In genomic region chr6:158518196-158519127, GRCh38 we compare ENCODE assay signal across 8 cellular contexts. TPM values are rescaled to one million over a fixed set of nuclear protein-coding genes. Genes with fewer than 3 reads are reported as not detected.
DNase-seq lines count a peak whose midpoint lies in the region; ATAC-seq and TF ChIP-seq lines count a peak whose summit lies in the region.

No MANE protein-coding gene starts in this region.

- ATAC-seq in psoas muscle: peak in 3 of 4 donors; percentile 70 to 84 (median 71)

- peak overlapping the region; percentile 30 for H3K9ac ChIP-seq in adipocyte (ENCODE audit: low read length)

- peak; percentile 65 for TF ChIP-seq CTCF in GM10266 (IDR thresholded peaks at IDR 0.05; ENCODE audit: control insufficient read depth, insufficient read depth, low read depth, missing control alignments)
- TF ChIP-seq CTCF in LNCaP clone FGC (IDR thresholded peaks at IDR 0.05; ENCODE audit: control insufficient read depth, extremely low read depth, insufficient read depth): peak; percentile 30
- TF ChIP-seq CTCF in left ventricle myocardium inferior (IDR thresholded peaks at IDR 0.05; ENCODE audit: borderline replicate concordance): peak; percentile 62
- TF ChIP-seq CTCF in psoas muscle (IDR thresholded peaks at IDR 0.05): peak; percentile 32

- H3K4me3 ChIP-seq in HAP-1: peak overlapping the region; percentile 13; the same call in 1 of the 2 replicates
- no peak overlapping the region for H3K4me3 ChIP-seq in LNCaP clone FGC (ENCODE audit: low read depth, low read length)
- peak overlapping the region; percentile 29 for H3K4me3 ChIP-seq in SJSA1
- H3K4me3 ChIP-seq in adipocyte (ENCODE audit: low read length): peak overlapping the region; percentile 69
- H3K4me3 ChIP-seq in left ventricle myocardium inferior: peak overlapping the region; percentile 35
- peak overlapping the region; percentile 12 for H3K4me3 ChIP-seq in psoas muscle

- H3K9me3 ChIP-seq in HAP-1 (no peaks in the 10 kb centered on the region), SJSA1 (replicated peaks) (no peaks in the 10 kb centered on the region), adipocyte (ENCODE audit: control insufficient read depth, low read length) (no peaks in the 10 kb centered on the region), left ventricle myocardium inferior (replicated peaks) (no peaks in the 10 kb centered on the region), psoas muscle (no peaks in the 10 kb centered on the region)

- WGBS in psoas muscle, 3 donors: 12 to 15% (median 12%) methylated on average over 18 of the region's 18 CpGs

- H3K4me1 ChIP-seq in HAP-1 (peaks cover 9% of the 10 kb centered on the region), SJSA1 (replicated peaks) (peaks cover 12% of the 10 kb centered on the region), adipocyte (ENCODE audit: control insufficient read depth, insufficient read depth, low read length) (peaks cover 6% of the 10 kb centered on the region), left ventricle myocardium inferior (peaks cover 12% of the 10 kb centered on the region), psoas muscle (peaks cover 4% of the 10 kb centered on the region)

- DNase-seq in GM10266 (ENCODE audit: extremely low spot score): peak; percentile 81
- DNase-seq in HAP-1 (ENCODE audit: low spot score in 2 of 2): peak; percentile 66 to 74
- peak; percentile 58 for DNase-seq in LNCaP clone FGC (ENCODE audit: low read depth)
- peak; percentile 79 to 80 for DNase-seq in SJSA1 (ENCODE audit: low read depth in 1 of 2, low spot score in 2 of 2)
- peak; percentile 88 for DNase-seq in adipocyte (ENCODE audit: low read depth)
- peak; percentile 30 for DNase-seq in left ventricle myocardium inferior
- DNase-seq in psoas muscle: peak in 1 of 2 donors; percentile 32
- no peak for DNase-seq in OCI-M2 (lab: John Stamatoyannopoulos, UW; ENCODE audit: unreplicated experiment)

- in situ Hi-C loops in HAP-1 (cut with MboI; ENCODE audit: low sequenced_read_pairs): no loop called here

- intact Hi-C loops in left ventricle myocardium inferior (cut with micrococcal nuclease): loop anchor here (10.0 kb wide), 1 partner anchor 86 kb away; no protein-coding TSS in a partner anchor
- intact Hi-C loops in psoas muscle (cut with DNase I): loop anchor here in 1 of 2 donors (2.0 kb wide), 1 partner anchor 298 kb away; no protein-coding TSS in a partner anchor

- H3K27ac ChIP-seq in SJSA1 (no peak overlapping the region), left ventricle myocardium inferior (replicated peaks) (no peak overlapping the region), psoas muscle (no peak overlapping the region)

- H3K36me3 ChIP-seq in HAP-1 (replicated peaks): no peaks in the 10 kb centered on the region
- no peaks in the 10 kb centered on the region for H3K36me3 ChIP-seq in SJSA1
- H3K36me3 ChIP-seq in adipocyte (ENCODE audit: control insufficient read depth, insufficient read depth, low read length, severe bottlenecking): no peaks in the 10 kb centered on the region
- H3K36me3 ChIP-seq in left ventricle myocardium inferior: no peaks in the 10 kb centered on the region
- H3K36me3 ChIP-seq in psoas muscle (ENCODE audit: insufficient read depth in 1 of 2, low read depth in 1 of 2): no peaks in the 10 kb centered on the region

- H3K27me3 ChIP-seq in HAP-1 (ENCODE audit: low read depth) (no peaks in the 10 kb centered on the region), SJSA1 (replicated peaks) (no peaks in the 10 kb centered on the region), adipocyte (replicated peaks; ENCODE audit: control insufficient read depth, insufficient read depth, low read length) (peaks cover 14% of the 10 kb centered on the region), left ventricle myocardium inferior (ENCODE audit: low read depth) (peaks cover 74% of the 10 kb centered on the region), psoas muscle (ENCODE audit: insufficient read depth in 3 of 3, low read length in 2 of 3) (peaks cover 0 to 46% (median 4%) of the 10 kb centered on the region in 3 donors)

RNA-seq across cellular contexts. Expression of gene TMEM181, which starts 41.4 kb away (rescaled TPM):
- 28.4 and 41.3 TPM in 2 replicates for total RNA-seq in SJSA1 (2014; rRNA removed; shearing (Covaris generic))
- total RNA-seq in left ventricle myocardium inferior (8.8 TPM), psoas muscle (10 to 100 TPM in 3 of 4 donors, 1 to 10 TPM in 1; 7.8 to 12.9 (median 11.5) TPM)
- 10 to 100 TPM in 2 of 3 donors, 1 to 10 TPM in 1; 6.8 to 16.2 (median 13.2) TPM for polyA plus RNA-seq in psoas muscle
